13 cellular contexts compared by ENCODE assay signal in genomic region chr6:143694560-143694959, GRCh38. TPM values are rescaled to one million over a fixed set of nuclear protein-coding genes. Genes with fewer than 3 reads are reported as not detected.
A peak's percentile ranks its signal among the peaks of the same experiment; 100 is the strongest.
DNase-seq lines count a peak whose midpoint lies in the region; ATAC-seq, FAIRE-seq and TF ChIP-seq lines count a peak whose summit lies in the region.
"Had no signal": no experiment of that assay in that cellular context is flagged by ENCODE, and none has a peak within 500 bp of the region (broad histone marks: within the 10 kb centered on the region; RNA-seq: fewer than 3 reads in every experiment).

No MANE protein-coding gene starts in this region.

- no peaks in the 10 kb centered on the region for H3K9me3 ChIP-seq in astrocyte (ENCODE audit: insufficient read depth, low read depth, low read length)
- H3K9me3 ChIP-seq: esophagus squamous epithelium, tibial artery had no signal

- H3K4me1 ChIP-seq in astrocyte (ENCODE audit: insufficient read depth, low read length) = peaks cover 4% of the 10 kb centered on the region

- no peak for ATAC-seq in HG03460 (IDR thresholded peaks at IDR 0.05; ENCODE audit: unreplicated experiment)
- no peak for ATAC-seq in GM18873 (IDR thresholded peaks at IDR 0.05; ENCODE audit: low FRiP score, unreplicated experiment)
- ATAC-seq in GM18502 (IDR thresholded peaks at IDR 0.05; ENCODE audit: poor library complexity, unreplicated experiment) = no peak

- H3K27ac Mint-ChIP-seq in activated CD4-positive, alpha-beta T cell treated with anti-CD3 and anti-CD28 coated beads, Interleukin-2, amount 10 ng/mL, durations not matched to agents 24 days and 14 days = peak overlapping the region; percentile 62
- H3K27ac Mint-ChIP-seq in astrocyte (ENCODE audit: unreplicated experiment) (no peak overlapping the region), mesothelial cell of epicardium (peak overlapping the region; percentile 11)
- H3K27ac Mint-ChIP-seq: activated naive CD8-positive, alpha-beta T cell treated with anti-CD3 and anti-CD28 coated beads, Interleukin-2, amount 10 ng/mL, durations not matched to agents 7 days and 5 days had no signal

- H3K36me3 Mint-ChIP-seq in activated CD4-positive, alpha-beta T cell treated with anti-CD3 and anti-CD28 coated beads, Interleukin-2, amount 10 ng/mL, durations not matched to agents 24 days and 14 days (ENCODE audit: low read depth) = no peaks in the 10 kb centered on the region
- H3K36me3 Mint-ChIP-seq in astrocyte (ENCODE audit: low read depth, unreplicated experiment) (peaks cover under 1% of the 10 kb centered on the region), mesothelial cell of epicardium (peaks cover 8% of the 10 kb centered on the region)
- H3K36me3 Mint-ChIP-seq: activated naive CD8-positive, alpha-beta T cell treated with anti-CD3 and anti-CD28 coated beads, Interleukin-2, amount 10 ng/mL, durations not matched to agents 7 days and 5 days had no signal

- intact Hi-C loops in activated CD4-positive, alpha-beta T cell treated with anti-CD3 and anti-CD28 coated beads, Interleukin-2, amount 10 ng/mL, durations not matched to agents 24 days and 14 days (cut with micrococcal nuclease) = loop anchor here (5.0 to 10.0 kb wide), 2 partner anchors 38 to 110 kb away; no protein-coding TSS in a partner anchor

- H3K4me3 ChIP-seq in HL-60 (replicated peaks; ENCODE audit: insufficient read depth, low read length) (no peak overlapping the region), astrocyte (ENCODE audit: insufficient read depth, low read depth, low read length) (no peak overlapping the region)
- H3K4me3 ChIP-seq: esophagus squamous epithelium, tibial artery had no signal

- no peak for DNase-seq in activated CD4-positive, alpha-beta T cell treated with anti-CD3 and anti-CD28 coated beads, Interleukin-2, amount 10 ng/mL, durations not matched to agents 24 days and 14 days
- DNase-seq in activated CD4-positive, alpha-beta T cell treated with anti-CD3 and anti-CD28 coated beads, Interleukin-2, amount 50 U/mL, for 4 hours = no peak
- DNase-seq in HL-60 (ENCODE audit: low read depth in 1 of 2, low spot score in 1 of 2) = no peak
- peak; percentile 39 for DNase-seq in astrocyte (ENCODE audit: low read depth)
- no peak for DNase-seq in mesothelial cell of epicardium (ENCODE audit: low spot score in 2 of 2, unreplicated experiment in 2 of 2)
- DNase-seq: activated CD4-positive, alpha-beta T cell treated with anti-CD3 and anti-CD28 coated beads, Interleukin-2, amount 50 U/mL, for 48 hours; activated naive CD8-positive, alpha-beta T cell treated with anti-CD3 and anti-CD28 coated beads, Interleukin-2, amount 10 ng/mL, durations not matched to agents 7 days and 5 days; Calu3; esophagus squamous epithelium; tibial artery had no signal

- H3K27me3 ChIP-seq in HL-60 (ENCODE audit: insufficient read depth, poor library complexity, severe bottlenecking) (no peaks in the 10 kb centered on the region), astrocyte (ENCODE audit: insufficient read depth, low read length) (no peaks in the 10 kb centered on the region)
- H3K27me3 ChIP-seq: esophagus squamous epithelium, tibial artery had no signal

- H3K4me1 Mint-ChIP-seq in activated CD4-positive, alpha-beta T cell treated with anti-CD3 and anti-CD28 coated beads, Interleukin-2, amount 10 ng/mL, durations not matched to agents 24 days and 14 days = peaks cover 35% of the 10 kb centered on the region
- peaks cover 27% of the 10 kb centered on the region for H3K4me1 Mint-ChIP-seq in astrocyte (ENCODE audit: low read depth, unreplicated experiment)
- peaks cover 62% of the 10 kb centered on the region for H3K4me1 Mint-ChIP-seq in mesothelial cell of epicardium

- no peak overlapping the region for H3K4me3 Mint-ChIP-seq in activated CD4-positive, alpha-beta T cell treated with anti-CD3 and anti-CD28 coated beads, Interleukin-2, amount 10 ng/mL, durations not matched to agents 24 days and 14 days
- H3K4me3 Mint-ChIP-seq in astrocyte (ENCODE audit: unreplicated experiment) = no peak overlapping the region
- no peak overlapping the region for H3K4me3 Mint-ChIP-seq in mesothelial cell of epicardium
- H3K4me3 Mint-ChIP-seq: activated naive CD8-positive, alpha-beta T cell treated with anti-CD3 and anti-CD28 coated beads, Interleukin-2, amount 10 ng/mL, durations not matched to agents 7 days and 5 days had no signal

- no peaks in the 10 kb centered on the region for H3K36me3 ChIP-seq in astrocyte (ENCODE audit: insufficient read depth, low read length)
- H3K36me3 ChIP-seq: esophagus squamous epithelium, tibial artery had no signal

- TF ChIP-seq CTCF in HL-60 (IDR thresholded peaks at IDR 0.05; ENCODE audit: insufficient read depth, low read length) (no peak), astrocyte (IDR thresholded peaks at IDR 0.05; ENCODE audit: insufficient read depth, low read depth, low read length) (no peak), mesothelial cell of epicardium (IDR thresholded peaks at IDR 0.05; ENCODE audit: unreplicated experiment) (no peak)

- no peak overlapping the region for H3K9ac ChIP-seq in astrocyte (ENCODE audit: low read length)

- no peak overlapping the region for H2AFZ ChIP-seq in astrocyte (ENCODE audit: low read depth, low read length)

- H3K27me3 Mint-ChIP-seq in activated CD4-positive, alpha-beta T cell treated with anti-CD3 and anti-CD28 coated beads, Interleukin-2, amount 10 ng/mL, durations not matched to agents 24 days and 14 days = no peaks in the 10 kb centered on the region
- H3K27me3 Mint-ChIP-seq in astrocyte (ENCODE audit: low read depth, unreplicated experiment) (no peaks in the 10 kb centered on the region), mesothelial cell of epicardium (ENCODE audit: low read depth) (no peaks in the 10 kb centered on the region)

- peaks cover 6% of the 10 kb centered on the region for H3K9me3 Mint-ChIP-seq in activated CD4-positive, alpha-beta T cell treated with anti-CD3 and anti-CD28 coated beads, Interleukin-2, amount 10 ng/mL, durations not matched to agents 24 days and 14 days
- H3K9me3 Mint-ChIP-seq in astrocyte (ENCODE audit: unreplicated experiment) = peaks cover 2% of the 10 kb centered on the region
- no peaks in the 10 kb centered on the region for H3K9me3 Mint-ChIP-seq in mesothelial cell of epicardium
- H3K9me3 Mint-ChIP-seq: activated naive CD8-positive, alpha-beta T cell treated with anti-CD3 and anti-CD28 coated beads, Interleukin-2, amount 10 ng/mL, durations not matched to agents 7 days and 5 days had no signal

- H4K20me1 ChIP-seq in astrocyte (ENCODE audit: insufficient read depth, low read length) = peaks cover 20% of the 10 kb centered on the region

- FAIRE-seq in astrocyte (lab: Jason Lieb, UNC) = no peak

- peaks cover 58% of the 10 kb centered on the region for H3K79me2 ChIP-seq in astrocyte (ENCODE audit: insufficient read depth, low read length)

- H3K27ac ChIP-seq in HL-60 (replicated peaks) (peak overlapping the region; percentile 75), astrocyte (ENCODE audit: low read depth, low read length) (no peak overlapping the region)

- no peak overlapping the region for H3K4me2 ChIP-seq in astrocyte (ENCODE audit: low read length)

RNA-seq across cellular contexts. Expression of gene PHACTR2, which starts 16.8 kb away (rescaled TPM):
- total RNA-seq in activated CD4-positive, alpha-beta T cell treated with anti-CD3 and anti-CD28 coated beads, Interleukin-2, amount 10 ng/mL, durations not matched to agents 24 days and 14 days = 47.7 and 53.8 TPM in 2 replicates
- total RNA-seq in astrocyte (32.7 and 44.7 TPM in 2 replicates), mesothelial cell of epicardium (117 to 125 TPM (median 124 TPM) in 3 replicates)
